In genomic region chr10:101694056-101694673, GRCh38 we compare ENCODE assay signal across 1 cellular context.
A peak's percentile ranks its signal among the peaks of the same experiment; 100 is the strongest.
TF ChIP-seq lines count a peak whose summit lies in the region.

No MANE protein-coding gene starts in this region.

TF ChIP-seq in K562, 482 proteins besides CTCF, POLR2A, EP300 and RAD21 (continued from another document and continues in another):
- TF ChIP-seq PRDM10 (IDR thresholded peaks at IDR 0.05; ENCODE audit: partially characterized antibody) (no peak), CHAMP1 (IDR thresholded peaks at IDR 0.05) (no peak), KDM4B (IDR thresholded peaks at IDR 0.05; ENCODE audit: borderline replicate concordance in 2 of 2, low read depth in 1 of 2) (peak in 1 of 2 experiments; percentile 24; a peak in 1 of 4 replicates), MEF2A (IDR thresholded peaks at IDR 0.05; ENCODE audit: control insufficient read depth, low read depth, low read length) (no peak), ARID3A (IDR thresholded peaks at IDR 0.05; ENCODE audit: borderline replicate concordance, low read depth, low read length) (no peak), ZSCAN32 (CRISPR knock-in tag; IDR thresholded peaks at IDR 0.05) (no peak), POLR2H (tag; IDR thresholded peaks at IDR 0.05; ENCODE audit: low read depth) (no peak), PTBP1 (IDR thresholded peaks at IDR 0.05; ENCODE audit: low read depth, low read length) (no peak), POU5F1 (IDR thresholded peaks at IDR 0.05; ENCODE audit: borderline replicate concordance, low read depth, low read length, partially characterized antibody) (no peak), ZNF217 (CRISPR knock-in tag; IDR thresholded peaks at IDR 0.05) (no peak), NFRKB (IDR thresholded peaks at IDR 0.05; ENCODE audit: low read depth) (no peak), HSF4 (CRISPR knock-in tag; IDR thresholded peaks at IDR 0.05; ENCODE audit: borderline replicate concordance) (no peak), PYGO2 (tag; IDR thresholded peaks at IDR 0.05) (no peak), ZKSCAN8 (CRISPR knock-in tag; IDR thresholded peaks at IDR 0.05) (no peak), DACH1 (IDR thresholded peaks at IDR 0.05; ENCODE audit: partially characterized antibody) (no peak), ARID2 (IDR thresholded peaks at IDR 0.05) (no peak), ZNF707 (CRISPR knock-in tag; conservative IDR thresholded peaks at IDR 0.05) (no peak), ZNF232 (CRISPR knock-in tag; IDR thresholded peaks at IDR 0.05) (0 out of 2 replicates have a peak, but pooled peaks have one; percentile 32), NR2C1 (IDR thresholded peaks at IDR 0.05) (no peak), NR2C1 (tag; IDR thresholded peaks at IDR 0.05) (0 out of 2 replicates have a peak, but pooled peaks have one; percentile 5), HNRNPUL1 (IDR thresholded peaks at IDR 0.05; ENCODE audit: low read length) (no peak), PBX2 (CRISPR knock-in tag; IDR thresholded peaks at IDR 0.05; ENCODE audit: low read depth) (no peak), PBX2 (tag; conservative IDR thresholded peaks at IDR 0.05; ENCODE audit: low read depth) (no peak), ZNF324 (CRISPR knock-in tag; IDR thresholded peaks at IDR 0.05) (no peak), ZBTB34 (CRISPR knock-in tag; IDR thresholded peaks at IDR 0.05) (no peak), HDAC3 (IDR thresholded peaks at IDR 0.05; ENCODE audit: borderline replicate concordance, partially characterized antibody) (no peak), SP1 (CRISPR knock-in tag; IDR thresholded peaks at IDR 0.05) (no peak), E2F8 (IDR thresholded peaks at IDR 0.05; ENCODE audit: low read depth, partially characterized antibody) (no peak), HNRNPL (IDR thresholded peaks at IDR 0.05; ENCODE audit: low read depth, low read length) (no peak), SIN3B (IDR thresholded peaks at IDR 0.05; ENCODE audit: low read depth) (no peak), ZNF354B (CRISPR knock-in tag; IDR thresholded peaks at IDR 0.05) (no peak), RFX5 (IDR thresholded peaks at IDR 0.05; ENCODE audit: low read depth, low read length) (no peak), ZNF263 (CRISPR knock-in tag; IDR thresholded peaks at IDR 0.05; ENCODE audit: borderline replicate concordance) (peak; percentile 64; the same call in 1 of the 2 replicates), GTF2B (IDR thresholded peaks at IDR 0.05; ENCODE audit: extremely low read depth, insufficient read length) (no peak), HIVEP1 (CRISPR knock-in tag; IDR thresholded peaks at IDR 0.05) (no peak), ZBED1 (IDR thresholded peaks at IDR 0.05) (no peak), ZBTB12 (CRISPR knock-in tag; IDR thresholded peaks at IDR 0.05) (no peak), FIP1L1 (IDR thresholded peaks at IDR 0.05; ENCODE audit: low read depth, low read length, poor library complexity, severe bottlenecking) (peak; percentile 44), WHSC1 (IDR thresholded peaks at IDR 0.05; ENCODE audit: low read length) (no peak), KDM5B (IDR thresholded peaks at IDR 0.05; ENCODE audit: insufficient replicate concordance, low read depth, low read length) (peak; percentile 55), CEBPG (CRISPR knock-in tag; IDR thresholded peaks at IDR 0.05) (no peak), CEBPG (tag; conservative IDR thresholded peaks at IDR 0.05 in 1 of 2, IDR thresholded peaks at IDR 0.05 in 1 of 2) (no peak), CREBBP (IDR thresholded peaks at IDR 0.05; ENCODE audit: low read depth, low read length) (no peak), CTCFL (IDR thresholded peaks at IDR 0.05; ENCODE audit: borderline replicate concordance, insufficient read depth, low read depth, low read length, poor library complexity, severe bottlenecking) (peak; percentile 3), BRCA1 (IDR thresholded peaks at IDR 0.05) (no peak), BRCA1 (CRISPR knock-in tag; IDR thresholded peaks at IDR 0.05) (no peak), RBM17 (IDR thresholded peaks at IDR 0.05; ENCODE audit: borderline replicate concordance, low read depth, low read length) (no peak), SMAD1 (IDR thresholded peaks at IDR 0.05; ENCODE audit: low read depth, low read length, partially characterized antibody) (no peak), MEIS2 (IDR thresholded peaks at IDR 0.05; ENCODE audit: partially characterized antibody) (no peak), HLTF (IDR thresholded peaks at IDR 0.05) (no peak)
